ENCODE assay signal across 1 cellular context in the genomic region with DNA sequence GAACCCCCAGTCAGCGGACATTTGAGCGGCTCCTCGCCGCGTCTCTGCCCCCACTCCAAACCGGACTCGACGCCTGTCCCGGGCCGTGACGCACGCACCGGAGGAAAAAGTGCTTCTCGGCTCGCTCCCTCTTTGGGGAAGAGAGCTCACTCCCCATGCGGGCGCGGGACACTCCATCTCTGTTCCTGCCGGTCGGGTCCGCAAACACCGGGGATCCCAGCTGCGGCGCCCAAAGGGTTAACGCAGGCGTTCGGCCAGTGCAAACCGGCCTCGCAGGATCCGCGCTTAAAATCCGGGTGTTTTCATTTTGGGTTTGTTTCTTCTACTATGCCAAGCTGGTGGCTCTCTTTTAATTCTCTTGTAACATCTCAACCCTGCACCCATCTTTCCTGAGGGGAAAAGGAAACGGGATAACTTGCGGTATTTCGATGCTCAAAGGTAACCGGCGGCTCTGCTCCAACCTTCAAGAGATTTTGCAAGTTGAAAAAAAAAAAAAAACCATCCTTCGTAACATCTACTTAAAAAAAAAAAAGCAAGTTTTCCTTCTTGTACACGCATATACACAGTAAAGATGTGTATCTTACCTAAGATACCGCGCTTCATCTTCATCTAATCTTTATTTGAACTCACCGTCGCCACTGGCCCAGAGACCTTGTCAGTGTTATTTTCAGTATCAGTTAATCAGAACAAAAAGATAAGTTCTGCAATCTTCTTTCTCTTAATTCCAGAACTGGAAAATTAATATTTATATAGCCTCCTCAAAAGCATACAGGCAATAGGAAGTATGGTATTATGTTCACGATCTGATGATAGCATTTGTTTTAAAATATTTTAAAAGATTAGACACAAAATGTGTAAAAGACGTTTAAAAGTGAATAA.
TF ChIP-seq lines count a peak whose summit lies in the region.

No MANE protein-coding gene starts in this region.

TF ChIP-seq in HEK293, 187 proteins besides CTCF, POLR2A, EP300 and RAD21 (continued from another document and continues in another):
- TF ChIP-seq, protein P1, sequence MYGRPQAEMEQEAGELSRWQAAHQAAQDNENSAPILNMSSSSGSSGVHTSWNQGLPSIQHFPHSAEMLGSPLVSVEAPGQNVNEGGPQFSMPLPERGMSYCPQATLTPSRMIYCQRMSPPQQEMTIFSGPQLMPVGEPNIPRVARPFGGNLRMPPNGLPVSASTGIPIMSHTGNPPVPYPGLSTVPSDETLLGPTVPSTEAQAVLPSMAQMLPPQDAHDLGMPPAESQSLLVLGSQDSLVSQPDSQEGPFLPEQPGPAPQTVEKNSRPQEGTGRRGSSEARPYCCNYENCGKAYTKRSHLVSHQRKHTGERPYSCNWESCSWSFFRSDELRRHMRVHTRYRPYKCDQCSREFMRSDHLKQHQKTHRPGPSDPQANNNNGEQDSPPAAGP (tag by site-specific recombination; IDR thresholded peaks at IDR 0.05) = no peak
- no peak for TF ChIP-seq ZNF701 (tag by site-specific recombination; IDR thresholded peaks at IDR 0.05)
- TF ChIP-seq SALL2 (tag by site-specific recombination; IDR thresholded peaks at IDR 0.05; ENCODE audit: borderline replicate concordance) = no peak
- TF ChIP-seq, protein P2, sequence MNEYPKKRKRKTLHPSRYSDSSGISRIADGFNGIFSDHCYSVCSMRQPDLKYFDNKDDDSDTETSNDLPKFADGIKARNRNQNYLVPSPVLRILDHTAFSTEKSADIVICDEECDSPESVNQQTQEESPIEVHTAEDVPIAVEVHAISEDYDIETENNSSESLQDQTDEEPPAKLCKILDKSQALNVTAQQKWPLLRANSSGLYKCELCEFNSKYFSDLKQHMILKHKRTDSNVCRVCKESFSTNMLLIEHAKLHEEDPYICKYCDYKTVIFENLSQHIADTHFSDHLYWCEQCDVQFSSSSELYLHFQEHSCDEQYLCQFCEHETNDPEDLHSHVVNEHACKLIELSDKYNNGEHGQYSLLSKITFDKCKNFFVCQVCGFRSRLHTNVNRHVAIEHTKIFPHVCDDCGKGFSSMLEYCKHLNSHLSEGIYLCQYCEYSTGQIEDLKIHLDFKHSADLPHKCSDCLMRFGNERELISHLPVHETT (tag by site-specific recombination; IDR thresholded peaks at IDR 0.05) = peak; percentile 12; the same call in 1 of the 2 replicates
- TF ChIP-seq ZNF138 (tag by site-specific recombination; IDR thresholded peaks at IDR 0.05; ENCODE audit: borderline replicate concordance) = no peak
- no peak for TF ChIP-seq ZNF311 (tag by site-specific recombination; IDR thresholded peaks at IDR 0.05; ENCODE audit: borderline replicate concordance)
- TF ChIP-seq ZNF791 (tag by site-specific recombination; IDR thresholded peaks at IDR 0.05) = no peak
- TF ChIP-seq ZNF19 (tag by site-specific recombination; IDR thresholded peaks at IDR 0.05; ENCODE audit: low read depth) = no peak
- TF ChIP-seq ZNF610 (tag by site-specific recombination; IDR thresholded peaks at IDR 0.05; ENCODE audit: borderline replicate concordance) = no peak
- TF ChIP-seq ZNF302 (tag by site-specific recombination; IDR thresholded peaks at IDR 0.05; ENCODE audit: low read depth) = no peak
- peak; percentile 68; the same call in 1 of the 2 replicates for TF ChIP-seq ZNF2 (tag by site-specific recombination; IDR thresholded peaks at IDR 0.05)
- TF ChIP-seq, protein P3, sequence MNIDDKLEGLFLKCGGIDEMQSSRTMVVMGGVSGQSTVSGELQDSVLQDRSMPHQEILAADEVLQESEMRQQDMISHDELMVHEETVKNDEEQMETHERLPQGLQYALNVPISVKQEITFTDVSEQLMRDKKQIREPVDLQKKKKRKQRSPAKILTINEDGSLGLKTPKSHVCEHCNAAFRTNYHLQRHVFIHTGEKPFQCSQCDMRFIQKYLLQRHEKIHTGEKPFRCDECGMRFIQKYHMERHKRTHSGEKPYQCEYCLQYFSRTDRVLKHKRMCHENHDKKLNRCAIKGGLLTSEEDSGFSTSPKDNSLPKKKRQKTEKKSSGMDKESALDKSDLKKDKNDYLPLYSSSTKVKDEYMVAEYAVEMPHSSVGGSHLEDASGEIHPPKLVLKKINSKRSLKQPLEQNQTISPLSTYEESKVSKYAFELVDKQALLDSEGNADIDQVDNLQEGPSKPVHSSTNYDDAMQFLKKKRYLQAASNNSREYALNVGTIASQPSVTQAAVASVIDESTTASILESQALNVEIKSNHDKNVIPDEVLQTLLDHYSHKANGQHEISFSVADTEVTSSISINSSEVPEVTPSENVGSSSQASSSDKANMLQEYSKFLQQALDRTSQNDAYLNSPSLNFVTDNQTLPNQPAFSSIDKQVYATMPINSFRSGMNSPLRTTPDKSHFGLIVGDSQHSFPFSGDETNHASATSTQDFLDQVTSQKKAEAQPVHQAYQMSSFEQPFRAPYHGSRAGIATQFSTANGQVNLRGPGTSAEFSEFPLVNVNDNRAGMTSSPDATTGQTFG (tag by site-specific recombination; IDR thresholded peaks at IDR 0.05; ENCODE audit: borderline replicate concordance) = no peak
- TF ChIP-seq ZNF792 (tag by site-specific recombination; IDR thresholded peaks at IDR 0.05) = 0 out of 2 replicates have a peak, but pooled peaks have one; percentile 42
- no peak for TF ChIP-seq KLF1 (tag by site-specific recombination; IDR thresholded peaks at IDR 0.05)
- TF ChIP-seq, protein P4, sequence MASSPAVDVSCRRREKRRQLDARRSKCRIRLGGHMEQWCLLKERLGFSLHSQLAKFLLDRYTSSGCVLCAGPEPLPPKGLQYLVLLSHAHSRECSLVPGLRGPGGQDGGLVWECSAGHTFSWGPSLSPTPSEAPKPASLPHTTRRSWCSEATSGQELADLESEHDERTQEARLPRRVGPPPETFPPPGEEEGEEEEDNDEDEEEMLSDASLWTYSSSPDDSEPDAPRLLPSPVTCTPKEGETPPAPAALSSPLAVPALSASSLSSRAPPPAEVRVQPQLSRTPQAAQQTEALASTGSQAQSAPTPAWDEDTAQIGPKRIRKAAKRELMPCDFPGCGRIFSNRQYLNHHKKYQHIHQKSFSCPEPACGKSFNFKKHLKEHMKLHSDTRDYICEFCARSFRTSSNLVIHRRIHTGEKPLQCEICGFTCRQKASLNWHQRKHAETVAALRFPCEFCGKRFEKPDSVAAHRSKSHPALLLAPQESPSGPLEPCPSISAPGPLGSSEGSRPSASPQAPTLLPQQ (tag by site-specific recombination; IDR thresholded peaks at IDR 0.05) = 0 out of 2 replicates have a peak, but pooled peaks have one; percentile 25
- TF ChIP-seq ZNF621 (tag by site-specific recombination; IDR thresholded peaks at IDR 0.05) = no peak
- TF ChIP-seq GLIS1 (tag by site-specific recombination; IDR thresholded peaks at IDR 0.05) = peak; percentile 53; the same call in 1 of the 2 replicates
- TF ChIP-seq, protein P5, sequence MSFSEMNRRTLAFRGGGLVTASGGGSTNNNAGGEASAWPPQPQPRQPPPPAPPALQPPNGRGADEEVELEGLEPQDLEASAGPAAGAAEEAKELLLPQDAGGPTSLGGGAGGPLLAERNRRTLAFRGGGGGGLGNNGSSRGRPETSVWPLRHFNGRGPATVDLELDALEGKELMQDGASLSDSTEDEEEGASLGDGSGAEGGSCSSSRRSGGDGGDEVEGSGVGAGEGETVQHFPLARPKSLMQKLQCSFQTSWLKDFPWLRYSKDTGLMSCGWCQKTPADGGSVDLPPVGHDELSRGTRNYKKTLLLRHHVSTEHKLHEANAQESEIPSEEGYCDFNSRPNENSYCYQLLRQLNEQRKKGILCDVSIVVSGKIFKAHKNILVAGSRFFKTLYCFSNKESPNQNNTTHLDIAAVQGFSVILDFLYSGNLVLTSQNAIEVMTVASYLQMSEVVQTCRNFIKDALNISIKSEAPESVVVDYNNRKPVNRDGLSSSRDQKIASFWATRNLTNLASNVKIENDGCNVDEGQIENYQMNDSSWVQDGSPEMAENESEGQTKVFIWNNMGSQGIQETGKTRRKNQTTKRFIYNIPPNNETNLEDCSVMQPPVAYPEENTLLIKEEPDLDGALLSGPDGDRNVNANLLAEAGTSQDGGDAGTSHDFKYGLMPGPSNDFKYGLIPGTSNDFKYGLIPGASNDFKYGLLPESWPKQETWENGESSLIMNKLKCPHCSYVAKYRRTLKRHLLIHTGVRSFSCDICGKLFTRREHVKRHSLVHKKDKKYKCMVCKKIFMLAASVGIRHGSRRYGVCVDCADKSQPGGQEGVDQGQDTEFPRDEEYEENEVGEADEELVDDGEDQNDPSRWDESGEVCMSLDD (tag by site-specific recombination; IDR thresholded peaks at IDR 0.05) = peak; percentile 57; the same call in 1 of the 2 replicates
- TF ChIP-seq ZNF214 (tag by site-specific recombination; IDR thresholded peaks at IDR 0.05; ENCODE audit: borderline replicate concordance) = no peak
- TF ChIP-seq ZBTB17 (tag by site-specific recombination; IDR thresholded peaks at IDR 0.05) = no peak
- peak; percentile 10; the same call in 1 of the 2 replicates for TF ChIP-seq ZNF623 (tag by site-specific recombination; IDR thresholded peaks at IDR 0.05)
- TF ChIP-seq ZNF549 (tag by site-specific recombination; IDR thresholded peaks at IDR 0.05) = no peak
- TF ChIP-seq, protein P6, sequence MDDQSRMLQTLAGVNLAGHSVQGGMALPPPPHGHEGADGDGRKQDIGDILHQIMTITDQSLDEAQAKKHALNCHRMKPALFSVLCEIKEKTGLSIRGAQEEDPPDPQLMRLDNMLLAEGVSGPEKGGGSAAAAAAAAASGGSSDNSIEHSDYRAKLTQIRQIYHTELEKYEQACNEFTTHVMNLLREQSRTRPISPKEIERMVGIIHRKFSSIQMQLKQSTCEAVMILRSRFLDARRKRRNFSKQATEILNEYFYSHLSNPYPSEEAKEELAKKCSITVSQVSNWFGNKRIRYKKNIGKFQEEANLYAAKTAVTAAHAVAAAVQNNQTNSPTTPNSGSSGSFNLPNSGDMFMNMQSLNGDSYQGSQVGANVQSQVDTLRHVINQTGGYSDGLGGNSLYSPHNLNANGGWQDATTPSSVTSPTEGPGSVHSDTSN (CRISPR knock-in tag; IDR thresholded peaks at IDR 0.05) = no peak
- TF ChIP-seq, protein P7, sequence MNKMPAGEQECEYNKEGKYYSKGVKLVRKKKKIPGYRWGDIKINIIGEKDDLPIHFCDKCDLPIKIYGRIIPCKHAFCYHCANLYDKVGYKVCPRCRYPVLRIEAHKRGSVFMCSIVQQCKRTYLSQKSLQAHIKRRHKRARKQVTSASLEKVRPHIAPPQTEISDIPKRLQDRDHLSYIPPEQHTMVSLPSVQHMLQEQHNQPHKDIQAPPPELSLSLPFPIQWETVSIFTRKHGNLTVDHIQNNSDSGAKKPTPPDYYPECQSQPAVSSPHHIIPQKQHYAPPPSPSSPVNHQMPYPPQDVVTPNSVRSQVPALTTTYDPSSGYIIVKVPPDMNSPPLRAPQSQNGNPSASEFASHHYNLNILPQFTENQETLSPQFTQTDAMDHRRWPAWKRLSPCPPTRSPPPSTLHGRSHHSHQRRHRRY (tag by site-specific recombination; IDR thresholded peaks at IDR 0.05) = no peak
- TF ChIP-seq ZNF223 (tag by site-specific recombination; IDR thresholded peaks at IDR 0.05) = no peak
- no peak for TF ChIP-seq ZFP37 (tag by site-specific recombination; IDR thresholded peaks at IDR 0.05)
- TF ChIP-seq SCRT2 (tag by site-specific recombination; IDR thresholded peaks at IDR 0.05) = no peak
- no peak for TF ChIP-seq SCRT1 (tag by site-specific recombination; IDR thresholded peaks at IDR 0.05; ENCODE audit: borderline replicate concordance)
- TF ChIP-seq ZNF335 (tag by site-specific recombination; conservative IDR thresholded peaks at IDR 0.05) = peak; percentile 90
- TF ChIP-seq, protein P8, sequence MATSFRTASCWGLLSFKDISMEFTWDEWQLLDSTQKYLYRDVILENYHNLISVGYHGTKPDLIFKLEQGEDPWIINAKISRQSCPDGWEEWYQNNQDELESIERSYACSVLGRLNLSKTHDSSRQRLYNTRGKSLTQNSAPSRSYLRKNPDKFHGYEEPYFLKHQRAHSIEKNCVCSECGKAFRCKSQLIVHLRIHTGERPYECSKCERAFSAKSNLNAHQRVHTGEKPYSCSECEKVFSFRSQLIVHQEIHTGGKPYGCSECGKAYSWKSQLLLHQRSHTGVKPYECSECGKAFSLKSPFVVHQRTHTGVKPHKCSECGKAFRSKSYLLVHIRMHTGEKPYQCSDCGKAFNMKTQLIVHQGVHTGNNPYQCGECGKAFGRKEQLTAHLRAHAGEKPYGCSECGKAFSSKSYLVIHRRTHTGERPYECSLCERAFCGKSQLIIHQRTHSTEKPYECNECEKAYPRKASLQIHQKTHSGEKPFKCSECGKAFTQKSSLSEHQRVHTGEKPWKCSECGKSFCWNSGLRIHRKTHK (tag by site-specific recombination; IDR thresholded peaks at IDR 0.05) = no peak
- TF ChIP-seq ZNF558 (tag by site-specific recombination; IDR thresholded peaks at IDR 0.05) = no peak
- TF ChIP-seq, protein P9, sequence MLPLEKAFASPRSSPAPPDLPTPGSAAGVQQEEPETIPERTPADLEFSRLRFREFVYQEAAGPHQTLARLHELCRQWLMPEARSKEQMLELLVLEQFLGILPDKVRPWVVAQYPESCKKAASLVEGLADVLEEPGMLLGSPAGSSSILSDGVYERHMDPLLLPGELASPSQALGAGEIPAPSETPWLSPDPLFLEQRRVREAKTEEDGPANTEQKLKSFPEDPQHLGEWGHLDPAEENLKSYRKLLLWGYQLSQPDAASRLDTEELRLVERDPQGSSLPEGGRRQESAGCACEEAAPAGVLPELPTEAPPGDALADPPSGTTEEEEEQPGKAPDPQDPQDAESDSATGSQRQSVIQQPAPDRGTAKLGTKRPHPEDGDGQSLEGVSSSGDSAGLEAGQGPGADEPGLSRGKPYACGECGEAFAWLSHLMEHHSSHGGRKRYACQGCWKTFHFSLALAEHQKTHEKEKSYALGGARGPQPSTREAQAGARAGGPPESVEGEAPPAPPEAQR (tag by site-specific recombination; IDR thresholded peaks at IDR 0.05) = no peak
- no peak for TF ChIP-seq ZNF221 (tag by site-specific recombination; IDR thresholded peaks at IDR 0.05; ENCODE audit: borderline replicate concordance)
- TF ChIP-seq ZSCAN23 (tag by site-specific recombination; IDR thresholded peaks at IDR 0.05) = no peak
- no peak for TF ChIP-seq ZNF776 (tag by site-specific recombination; IDR thresholded peaks at IDR 0.05; ENCODE audit: borderline replicate concordance)
- TF ChIP-seq ZNF394 (tag by site-specific recombination; IDR thresholded peaks at IDR 0.05; ENCODE audit: borderline replicate concordance) = 0 out of 2 replicates have a peak, but pooled peaks have one; percentile 11
- TF ChIP-seq KLF7 (tag by site-specific recombination; IDR thresholded peaks at IDR 0.05; ENCODE audit: borderline replicate concordance) = no peak
- no peak for TF ChIP-seq MZF1 (tag by site-specific recombination; IDR thresholded peaks at IDR 0.05; ENCODE audit: borderline replicate concordance)
- TF ChIP-seq ZFP3 (tag by site-specific recombination; IDR thresholded peaks at IDR 0.05; ENCODE audit: low read depth) = no peak
- TF ChIP-seq ZNF433 (tag by site-specific recombination; IDR thresholded peaks at IDR 0.05; ENCODE audit: low read depth) = no peak
- no peak for TF ChIP-seq GLI2 (tag by site-specific recombination; IDR thresholded peaks at IDR 0.05; ENCODE audit: borderline replicate concordance, low read depth)
- TF ChIP-seq ZNF239 (tag by site-specific recombination; IDR thresholded peaks at IDR 0.05) = 0 out of 2 replicates have a peak, but pooled peaks have one; percentile 27
